In genomic region chr15:92920595-92921169, GRCh38 we compare ENCODE assay signal across 8 cellular contexts. TPM values are rescaled to one million over a fixed set of nuclear protein-coding genes. Genes with fewer than 3 reads are reported as not detected.
DNase-seq lines count a peak whose midpoint lies in the region; ATAC-seq, FAIRE-seq and TF ChIP-seq lines count a peak whose summit lies in the region.

No MANE protein-coding gene starts in this region.

- H3K27me3 ChIP-seq in keratinocyte (ENCODE audit: control insufficient read depth, extremely low read depth, insufficient read depth, low read length), result no peaks in the 10 kb centered on the region

- H3K9me3 Mint-ChIP-seq in IgD-negative memory B cell, result peaks cover 0 to 2% (median 0%) of the 10 kb centered on the region in 3 donors
- H3K9me3 Mint-ChIP-seq in activated naive CD8-positive, alpha-beta T cell treated with anti-CD3 and anti-CD28 coated beads for 36 hours, result no peaks in the 10 kb centered on the region
- H3K9me3 Mint-ChIP-seq in stimulated activated effector memory CD8-positive, alpha-beta T cell treated with anti-CD3 and anti-CD28 coated beads, Interleukin-12 subunit alpha, Interleukin-12 subunit beta, amount 100 ng/mL, for 72 hours, result no peaks in the 10 kb centered on the region

- H3K79me2 ChIP-seq in keratinocyte (ENCODE audit: control insufficient read depth, insufficient read depth, low read length), result peaks cover 92% of the 10 kb centered on the region

- H3K4me3 ChIP-seq in keratinocyte (ENCODE audit: control insufficient read depth in 2 of 3, extremely low read depth in 1 of 3, insufficient read depth in 2 of 3, low read depth in 1 of 3, low read length in 3 of 3), result peak overlapping the region in 1 of 3 experiments; percentile 16

- H4K20me1 ChIP-seq in keratinocyte (ENCODE audit: control insufficient read depth, extremely low read depth, insufficient read depth, low read length), result peaks cover 6% of the 10 kb centered on the region

- H3K4me1 Mint-ChIP-seq in IgD-negative memory B cell, result peaks cover 44 to 57% (median 49%) of the 10 kb centered on the region in 3 donors
- H3K4me1 Mint-ChIP-seq in activated naive CD8-positive, alpha-beta T cell treated with anti-CD3 and anti-CD28 coated beads for 36 hours, result peaks cover 74% of the 10 kb centered on the region
- H3K4me1 Mint-ChIP-seq in stimulated activated effector memory CD8-positive, alpha-beta T cell treated with anti-CD3 and anti-CD28 coated beads, Interleukin-12 subunit alpha, Interleukin-12 subunit beta, amount 100 ng/mL, for 72 hours, result peaks cover 82% of the 10 kb centered on the region

- dilution Hi-C loops in keratinocyte (cut with MboI; ENCODE audit: extremely low pct_ligation_motif_present, low sequenced_read_pairs), result loop anchor here (25.0 kb wide), 1 partner anchor 108 kb away; no protein-coding TSS in a partner anchor

- DNase-seq in activated naive CD8-positive, alpha-beta T cell treated with anti-CD3 and anti-CD28 coated beads for 36 hours, result no peak
- DNase-seq in keratinocyte (ENCODE audit: low read depth, low spot score) (no peak), Ammon's horn (ENCODE audit: low spot score) (no peak), middle frontal gyrus (ENCODE audit: extremely low spot score, low spot score) (no peak), NCI-H226 (no peak)
- no peak for DNase-seq in stimulated activated effector memory CD8-positive, alpha-beta T cell treated with anti-CD3 and anti-CD28 coated beads, Interleukin-12 subunit alpha, Interleukin-12 subunit beta, amount 100 ng/mL, for 72 hours (ENCODE audit: low spot score in 2 of 2)

- peak overlapping the region; percentile 95 for H3K27ac ChIP-seq in keratinocyte (ENCODE audit: control insufficient read depth, insufficient read depth, low read length)

- no peak for TF ChIP-seq CTCF in keratinocyte (optimal IDR thresholded peaks at IDR 0.05 in 1 of 3, IDR thresholded peaks at IDR 0.05 in 1 of 3, conservative IDR thresholded peaks at IDR 0.05 in 1 of 3; ENCODE audit: extremely low read depth in 1 of 3, insufficient read depth in 2 of 3, low read length in 3 of 3)

- H3K27me3 Mint-ChIP-seq in IgD-negative memory B cell, result no peaks in the 10 kb centered on the region
- H3K27me3 Mint-ChIP-seq in activated naive CD8-positive, alpha-beta T cell treated with anti-CD3 and anti-CD28 coated beads for 36 hours, result no peaks in the 10 kb centered on the region

- peak overlapping the region in 2 of 3 donors; percentile 54 to 68 for H3K27ac Mint-ChIP-seq in IgD-negative memory B cell
- H3K27ac Mint-ChIP-seq in activated naive CD8-positive, alpha-beta T cell treated with anti-CD3 and anti-CD28 coated beads for 36 hours, result peak overlapping the region; percentile 82
- H3K27ac Mint-ChIP-seq in stimulated activated effector memory CD8-positive, alpha-beta T cell treated with anti-CD3 and anti-CD28 coated beads, Interleukin-12 subunit alpha, Interleukin-12 subunit beta, amount 100 ng/mL, for 72 hours, result peak overlapping the region; percentile 89

- H3K9me1 ChIP-seq in keratinocyte (ENCODE audit: control insufficient read depth, extremely low read depth, insufficient read depth, low read length), result peaks cover 5% of the 10 kb centered on the region

- H3K4me2 ChIP-seq in keratinocyte (ENCODE audit: control insufficient read depth, extremely low read depth, insufficient read depth, low read depth, low read length), result peak overlapping the region; percentile 88

- no peak for FAIRE-seq in keratinocyte (lab: Jason Lieb, UNC)

- no peak overlapping the region for H2AFZ ChIP-seq in keratinocyte (ENCODE audit: control insufficient read depth, low read length)

- peak overlapping the region; percentile 71 for H3K9ac ChIP-seq in keratinocyte (ENCODE audit: control insufficient read depth, extremely low read depth, insufficient read depth, low read length)

- H3K36me3 Mint-ChIP-seq in IgD-negative memory B cell, result peaks cover 11% of the 10 kb centered on the region
- peaks cover 65% of the 10 kb centered on the region for H3K36me3 Mint-ChIP-seq in activated naive CD8-positive, alpha-beta T cell treated with anti-CD3 and anti-CD28 coated beads for 36 hours
- H3K36me3 Mint-ChIP-seq in stimulated activated effector memory CD8-positive, alpha-beta T cell treated with anti-CD3 and anti-CD28 coated beads, Interleukin-12 subunit alpha, Interleukin-12 subunit beta, amount 100 ng/mL, for 72 hours, result peaks cover 50% of the 10 kb centered on the region

- ATAC-seq in stimulated activated effector memory CD8-positive, alpha-beta T cell treated with anti-CD3 and anti-CD28 coated beads, Interleukin-12 subunit alpha, Interleukin-12 subunit beta, amount 100 ng/mL, for 72 hours, result no peak
- no peak for ATAC-seq in HG03045 (IDR thresholded peaks at IDR 0.05; ENCODE audit: unreplicated experiment)

- H3K4me1 ChIP-seq in keratinocyte (ENCODE audit: control insufficient read depth, extremely low read depth, insufficient read depth, low read length), result peaks cover 47% of the 10 kb centered on the region

- peak overlapping the region in 1 of 4 donors; percentile 28 for H3K4me3 Mint-ChIP-seq in IgD-negative memory B cell
- peak overlapping the region; percentile 22 for H3K4me3 Mint-ChIP-seq in activated naive CD8-positive, alpha-beta T cell treated with anti-CD3 and anti-CD28 coated beads for 36 hours
- H3K4me3 Mint-ChIP-seq in stimulated activated effector memory CD8-positive, alpha-beta T cell treated with anti-CD3 and anti-CD28 coated beads, Interleukin-12 subunit alpha, Interleukin-12 subunit beta, amount 100 ng/mL, for 72 hours, result peak overlapping the region; percentile 41

- H3K36me3 ChIP-seq in keratinocyte (ENCODE audit: control insufficient read depth in 2 of 2, extremely low read depth in 1 of 2, insufficient read depth in 2 of 2, low read length in 2 of 2), result peaks cover 20 to 35% of the 10 kb centered on the region in 2 experiments

- no peaks in the 10 kb centered on the region for H3K9me3 ChIP-seq in keratinocyte (ENCODE audit: control insufficient read depth, low read depth, low read length)

RNA-seq across cellular contexts. Expression of gene CHD2, which starts 20.6 kb away (rescaled TPM):
- 131 TPM for polyA plus RNA-seq in IgD-negative memory B cell
- total RNA-seq in activated naive CD8-positive, alpha-beta T cell treated with anti-CD3 and anti-CD28 coated beads for 36 hours, result 10 to 100 TPM; 92.8 to 95.7 TPM
- 35.3 to 62.0 TPM (median 50.8 TPM) in 3 replicates for polyA plus RNA-seq in keratinocyte
- polyA plus RNA-seq in keratinocyte (2011; ENCODE audit: low read depth), result 361 TPM
- 35.2 and 40.9 TPM in 2 replicates for polyA plus RNA-seq in keratinocyte (2011; cell fraction: cytosol; rRNA removed)
- polyA plus RNA-seq in keratinocyte (2011; cell fraction: nucleus; rRNA removed), result 193 and 213 TPM in 2 replicates
- polyA plus RNA-seq in keratinocyte (2012; ENCODE audit: low replicate concordance), result 30.4 and 63.0 TPM in 2 replicates
- polyA minus RNA-seq in keratinocyte, result 64.5 to 125 TPM (median 70.1 TPM) in 3 replicates
- polyA minus RNA-seq in keratinocyte (2011; cell fraction: cytosol; rRNA and poly(A)+ RNA removed), result 31.3 TPM
- 143 and 290 TPM in 2 replicates for polyA minus RNA-seq in keratinocyte (2011; cell fraction: nucleus; rRNA and poly(A)+ RNA removed)
